In genomic region chr1:70319750-70320149, GRCh38 we compare ENCODE assay signal across 14 cellular contexts. TPM values are rescaled to one million over a fixed set of nuclear protein-coding genes. Genes with fewer than 3 reads are reported as not detected.
A peak's percentile ranks its signal among the peaks of the same experiment; 100 is the strongest.
DNase-seq lines count a peak whose midpoint lies in the region; ATAC-seq, FAIRE-seq and TF ChIP-seq lines count a peak whose summit lies in the region.
"Had no signal": no experiment of that assay in that cellular context is flagged by ENCODE, and none has a peak within 500 bp of the region (broad histone marks: within the 10 kb centered on the region; RNA-seq: fewer than 3 reads in every experiment).

No MANE protein-coding gene starts in this region.

- H3K36me3 Mint-ChIP-seq in naive thymus-derived CD4-positive, alpha-beta T cell: peaks cover 0 to 21% (median 10%) of the 10 kb centered on the region in 5 donors
- H3K36me3 Mint-ChIP-seq: natural killer cell treated with Interleukin-12 subunit alpha and Interleukin-12 subunit beta and Interleukin-15 and Interleukin-18, amount 100 ng/mL, for 72 hours had no signal

- H3K4me3 ChIP-seq in cardiac fibroblast (replicated peaks in 1 of 2; ENCODE audit: low read depth in 2 of 2, low read length in 2 of 2) (no peak overlapping the region), lower lobe of right lung (no peak overlapping the region)
- no peak overlapping the region for H3K4me3 ChIP-seq in naive thymus-derived CD4-positive, alpha-beta T cell (ENCODE audit: low read length)

- peak; percentile 36 for ATAC-seq in left colon
- no peak for ATAC-seq in naive thymus-derived CD4-positive, alpha-beta T cell
- no peak for ATAC-seq in GM19397 (IDR thresholded peaks at IDR 0.05; ENCODE audit: unreplicated experiment)
- no peak for ATAC-seq in lower lobe of right lung
- ATAC-seq: natural killer cell treated with Interleukin-12 subunit alpha and Interleukin-12 subunit beta and Interleukin-15 and Interleukin-18, amount 100 ng/mL, for 72 hours had no signal

- TF ChIP-seq CTCF in cardiac fibroblast (IDR thresholded peaks at IDR 0.05; ENCODE audit: low read depth, low read length) (no peak), lower lobe of right lung (IDR thresholded peaks at IDR 0.05) (no peak), D721Med (IDR thresholded peaks at IDR 0.05; ENCODE audit: insufficient read depth, missing control alignments) (no peak)

- FAIRE-seq in D721Med (lab: Jason Lieb, UNC): no peak

- CTCF ChIA-PET in naive thymus-derived CD4-positive, alpha-beta T cell (lab: Charles Lee): no interaction called here

- no peaks in the 10 kb centered on the region for H3K27me3 ChIP-seq in naive thymus-derived CD4-positive, alpha-beta T cell (ENCODE audit: control insufficient read depth in 2 of 2, insufficient read depth in 2 of 2, low read length in 2 of 2)
- H3K27me3 ChIP-seq in lower lobe of right lung (ENCODE audit: low read depth): no peaks in the 10 kb centered on the region

- H3K4me1 Mint-ChIP-seq in naive thymus-derived CD4-positive, alpha-beta T cell: peaks cover 10 to 35% (median 21%) of the 10 kb centered on the region in 7 donors

- peak; percentile 60 for DNase-seq in AG08395 (ENCODE audit: low spot score)
- DNase-seq in HS-5 (ENCODE audit: low read depth): peak; percentile 75
- DNase-seq in cardiac fibroblast (ENCODE audit: low read depth in 2 of 2): peak; percentile 8 to 77
- DNase-seq in left colon: no peak
- DNase-seq in naive thymus-derived CD4-positive, alpha-beta T cell: no peak
- DNase-seq in lower lobe of right lung: no peak
- no peak for DNase-seq in D721Med (ENCODE audit: insufficient read length, low spot score)
- DNase-seq: activated CD8-positive, alpha-beta memory T cell treated with anti-CD3 and anti-CD28 coated beads for 24 hours; H7; NCI-H1930 had no signal

- intact Hi-C loops in left colon (cut with DNase I, micrococcal nuclease): no loop called here
- intact Hi-C loops in naive thymus-derived CD4-positive, alpha-beta T cell (cut with micrococcal nuclease): loop anchor here in 1 of 2 donors (10.0 kb wide), 1 partner anchor 195 kb away; no protein-coding TSS in a partner anchor
- intact Hi-C loops in lower lobe of right lung (cut with DNase I): no loop called here

- no peaks in the 10 kb centered on the region for H3K27me3 Mint-ChIP-seq in naive thymus-derived CD4-positive, alpha-beta T cell
- H3K27me3 Mint-ChIP-seq: activated naive CD4-positive, alpha-beta T cell treated with anti-CD3 and anti-CD28 coated beads, Interleukin-2, amount 50 U/mL, for 24 hours; natural killer cell treated with Interleukin-12 subunit alpha and Interleukin-12 subunit beta and Interleukin-15 and Interleukin-18, amount 100 ng/mL, for 72 hours had no signal

- no peak overlapping the region for H3K27ac ChIP-seq in naive thymus-derived CD4-positive, alpha-beta T cell (ENCODE audit: low read depth, low read length)
- H3K27ac ChIP-seq in lower lobe of right lung: no peak overlapping the region

- no peaks in the 10 kb centered on the region for H3K4me1 ChIP-seq in naive thymus-derived CD4-positive, alpha-beta T cell (ENCODE audit: control insufficient read depth in 2 of 2, insufficient read depth in 2 of 2, low read length in 2 of 2)
- no peaks in the 10 kb centered on the region for H3K4me1 ChIP-seq in lower lobe of right lung

- no peak overlapping the region for H3K4me3 Mint-ChIP-seq in naive thymus-derived CD4-positive, alpha-beta T cell
- H3K4me3 Mint-ChIP-seq: activated naive CD4-positive, alpha-beta T cell treated with anti-CD3 and anti-CD28 coated beads, Interleukin-2, amount 50 U/mL, for 24 hours; natural killer cell treated with Interleukin-12 subunit alpha and Interleukin-12 subunit beta and Interleukin-15 and Interleukin-18, amount 100 ng/mL, for 72 hours; T-helper 2 cell treated with Interferon-gamma antibody and Interleukin-4, amounts not matched to agents 5 μg/mL and 100 μg/mL, for 36 hours had no signal

- POLR2A ChIA-PET in naive thymus-derived CD4-positive, alpha-beta T cell (lab: Charles Lee): no interaction called here

- H3K27ac Mint-ChIP-seq in naive thymus-derived CD4-positive, alpha-beta T cell: peak overlapping the region in 2 of 9 donors; percentile 1 to 14
- H3K27ac Mint-ChIP-seq: activated naive CD4-positive, alpha-beta T cell treated with anti-CD3 and anti-CD28 coated beads, Interleukin-2, amount 50 U/mL, for 24 hours; natural killer cell treated with Interleukin-12 subunit alpha and Interleukin-12 subunit beta and Interleukin-15 and Interleukin-18, amount 100 ng/mL, for 72 hours; T-helper 2 cell treated with Interferon-gamma antibody and Interleukin-4, amounts not matched to agents 5 μg/mL and 100 μg/mL, for 36 hours had no signal

- H3K9me3 ChIP-seq in naive thymus-derived CD4-positive, alpha-beta T cell (ENCODE audit: control insufficient read depth in 2 of 3, low read length in 3 of 3): no peaks in the 10 kb centered on the region
- H3K9me3 ChIP-seq in lower lobe of right lung: no peaks in the 10 kb centered on the region

- peaks cover 0 to 15% (median 0%) of the 10 kb centered on the region in 3 experiments for H3K36me3 ChIP-seq in naive thymus-derived CD4-positive, alpha-beta T cell (ENCODE audit: control insufficient read depth in 2 of 3, insufficient read depth in 3 of 3, low read length in 3 of 3)
- peaks cover 18% of the 10 kb centered on the region for H3K36me3 ChIP-seq in lower lobe of right lung

- H3K9me3 Mint-ChIP-seq in naive thymus-derived CD4-positive, alpha-beta T cell: no peaks in the 10 kb centered on the region
- H3K9me3 Mint-ChIP-seq: activated naive CD4-positive, alpha-beta T cell treated with anti-CD3 and anti-CD28 coated beads, Interleukin-2, amount 50 U/mL, for 24 hours; natural killer cell treated with Interleukin-12 subunit alpha and Interleukin-12 subunit beta and Interleukin-15 and Interleukin-18, amount 100 ng/mL, for 72 hours; T-helper 2 cell treated with Interferon-gamma antibody and Interleukin-4, amounts not matched to agents 5 μg/mL and 100 μg/mL, for 36 hours had no signal

RNA-seq across cellular contexts. Expression of gene ANKRD13C, which starts 34.8 kb away (rescaled TPM):
- 10 to 100 TPM; 23.2 to 23.6 TPM for total RNA-seq in left colon
- total RNA-seq in naive thymus-derived CD4-positive, alpha-beta T cell: 10 to 100 TPM; 23.8 to 31.4 (median 28.1) TPM
- 10 to 100 TPM; 13.2 to 19.1 TPM for polyA plus RNA-seq in naive thymus-derived CD4-positive, alpha-beta T cell
- 18.0 TPM for total RNA-seq in lower lobe of right lung

Comparison
In these comparisons a context has a peak if more than half of its experiments do, and no peak if none do; other contexts are left out.
1. DNase-seq: peak in AG08395 (single experiment), HS-5 (single experiment) and cardiac fibroblast (2 of 2); none in left colon (0 of 2), naive thymus-derived CD4-positive, alpha-beta T cell (0 of 9), lower lobe of right lung (single experiment) and D721Med (single experiment).